Comparison of ENCODE assay signal across 23 cellular contexts in the genomic region with DNA sequence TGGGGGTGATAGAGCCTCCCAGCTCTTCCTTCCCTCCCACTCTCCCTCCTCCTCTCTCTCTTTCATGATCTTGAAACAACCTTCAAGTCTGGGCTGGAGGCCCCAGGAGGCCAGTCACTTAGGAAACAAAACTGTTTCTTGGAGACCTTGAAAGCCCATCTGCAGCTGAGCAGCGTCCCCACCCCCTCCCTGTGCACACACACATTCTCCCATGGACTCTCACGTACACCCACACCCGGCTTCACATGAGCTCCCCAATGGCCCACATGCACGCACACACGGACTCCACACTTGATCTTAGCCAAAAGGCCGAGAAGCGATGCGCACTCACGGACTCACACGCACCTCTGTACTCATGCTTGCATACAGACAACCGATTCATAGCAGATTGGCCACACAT. TPM values are rescaled to one million over a fixed set of nuclear protein-coding genes. Genes with fewer than 3 reads are reported as not detected.
DNase-seq lines count a peak whose midpoint lies in the region; ATAC-seq and TF ChIP-seq lines count a peak whose summit lies in the region.
"Had no signal": no experiment of that assay in that cellular context is flagged by ENCODE, and none has a peak within 500 bp of the region (broad histone marks: within the 10 kb centered on the region; RNA-seq: fewer than 3 reads in every experiment).

No MANE protein-coding gene starts in this region.

- no peak overlapping the region for H2BK5ac ChIP-seq in trophoblast cell (ENCODE audit: low read depth, low read length, poor library complexity)

- H3K14ac ChIP-seq in trophoblast cell (ENCODE audit: low read length), result no peak overlapping the region

- peak overlapping the region in 4 of 11 experiments; percentile 20 to 63 (median 36); a peak in 5 of 22 replicates for H3K27ac ChIP-seq in BLaER1 treated with 17β-estradiol and CSF1 and Interleukin-3, amounts not matched to agents 10 nM and 100 nM
- H3K27ac ChIP-seq in psoas muscle, result peak overlapping the region; percentile 46
- no peak overlapping the region for H3K27ac ChIP-seq in trophoblast cell (ENCODE audit: low read depth, low read length)
- no peak overlapping the region for H3K27ac ChIP-seq in tibial artery
- H3K27ac ChIP-seq: lower lobe of right lung, RWPE1 had no signal

- no peak overlapping the region for H3K18ac ChIP-seq in trophoblast cell (ENCODE audit: low read length)

- no peak overlapping the region for H3K4me3 ChIP-seq in BLaER1 treated with 17β-estradiol and CSF1 and Interleukin-3, amounts not matched to agents 10 nM and 100 nM
- H3K4me3 ChIP-seq in psoas muscle, result no peak overlapping the region
- H3K4me3 ChIP-seq in trophoblast cell (ENCODE audit: low read depth, low read length), result no peak overlapping the region
- no peak overlapping the region for H3K4me3 ChIP-seq in tibial artery
- H3K4me3 ChIP-seq: HAP-1, lower lobe of right lung had no signal

- H4K8ac ChIP-seq in trophoblast cell (ENCODE audit: low read depth, low read length), result no peak overlapping the region

- H3K23ac ChIP-seq in trophoblast cell (ENCODE audit: low read length), result no peak overlapping the region

- H4K20me1 ChIP-seq in BLaER1 treated with 17β-estradiol and CSF1 and Interleukin-3, amounts not matched to agents 10 nM and 100 nM, result no peaks in the 10 kb centered on the region

- H3K36me3 ChIP-seq in BLaER1 treated with 17β-estradiol and CSF1 and Interleukin-3, amounts not matched to agents 10 nM and 100 nM, result no peaks in the 10 kb centered on the region
- H3K36me3 ChIP-seq in psoas muscle (ENCODE audit: insufficient read depth in 1 of 2, low read depth in 1 of 2) (no peaks in the 10 kb centered on the region), trophoblast cell (ENCODE audit: control insufficient read depth in 1 of 2, insufficient read depth in 2 of 2, low read length in 2 of 2) (no peaks in the 10 kb centered on the region), tibial artery (no peaks in the 10 kb centered on the region)
- H3K36me3 ChIP-seq: HAP-1, lower lobe of right lung had no signal

- TF ChIP-seq CTCF in psoas muscle (IDR thresholded peaks at IDR 0.05) (no peak), tibial artery (IDR thresholded peaks at IDR 0.05) (no peak)

- H3K9me3 ChIP-seq in BLaER1 treated with 17β-estradiol and CSF1 and Interleukin-3, amounts not matched to agents 10 nM and 100 nM (replicated peaks in 1 of 11), result no peaks in the 10 kb centered on the region
- no peaks in the 10 kb centered on the region for H3K9me3 ChIP-seq in T-helper 17 cell (ENCODE audit: control insufficient read depth, low read length, poor library complexity, severe bottlenecking)
- no peaks in the 10 kb centered on the region for H3K9me3 ChIP-seq in psoas muscle
- H3K9me3 ChIP-seq in trophoblast cell (ENCODE audit: insufficient read depth, low read depth, low read length), result peaks cover 3% of the 10 kb centered on the region
- no peaks in the 10 kb centered on the region for H3K9me3 ChIP-seq in tibial artery
- H3K9me3 ChIP-seq: HAP-1, lower lobe of right lung had no signal

- H4K91ac ChIP-seq in trophoblast cell (ENCODE audit: low read depth, low read length), result no peak overlapping the region

- 60 to 78% (median 72%) methylated on average over 11 of the region's 11 CpGs for WGBS in psoas muscle, 3 donors
- WGBS in trophoblast cell (ENCODE audit: extremely low coverage, insufficient coverage, insufficient read length), result no CpG with 5 or more reads among the region's 11 CpGs

- no peak overlapping the region for H3K4ac ChIP-seq in trophoblast cell (ENCODE audit: low read depth, low read length)

- H3K27me3 ChIP-seq in BLaER1 treated with 17β-estradiol and CSF1 and Interleukin-3, amounts not matched to agents 10 nM and 100 nM, result no peaks in the 10 kb centered on the region
- H3K27me3 ChIP-seq in psoas muscle (ENCODE audit: insufficient read depth in 3 of 3, low read length in 2 of 3), result no peaks in the 10 kb centered on the region
- H3K27me3 ChIP-seq in trophoblast cell (ENCODE audit: insufficient read depth, low read length), result no peaks in the 10 kb centered on the region
- H3K27me3 ChIP-seq in tibial artery, result no peaks in the 10 kb centered on the region

- no peak overlapping the region for H2BK120ac ChIP-seq in trophoblast cell (ENCODE audit: insufficient read depth, low read length, poor library complexity)

- no peak overlapping the region for H4K12ac ChIP-seq in trophoblast cell (ENCODE audit: low read depth, low read length)

- H3K27me3 Mint-ChIP-seq in T-helper 17 cell, result peaks cover 55% of the 10 kb centered on the region

- intact Hi-C loops in psoas muscle (cut with DNase I) (loop anchor here in 1 of 2 donors (5.0 kb wide), 1 partner anchor 60 kb away; no protein-coding TSS in a partner anchor), tibial artery (cut with DNase I; ENCODE audit: low total_unique reads) (no loop called here)

- H2BK12ac ChIP-seq in trophoblast cell (ENCODE audit: low read length), result no peak overlapping the region

- H3K4me1 Mint-ChIP-seq in T-helper 17 cell, result peaks cover 10% of the 10 kb centered on the region
- H3K4me1 Mint-ChIP-seq: CD8-positive, alpha-beta memory T cell had no signal

- H3K4me1 ChIP-seq in BLaER1 treated with 17β-estradiol and CSF1 and Interleukin-3, amounts not matched to agents 10 nM and 100 nM, result peaks cover 0 to 70% (median 40%) of the 10 kb centered on the region in 10 experiments; a peak in 16 of 20 replicates
- peaks cover 35% of the 10 kb centered on the region for H3K4me1 ChIP-seq in psoas muscle
- H3K4me1 ChIP-seq in trophoblast cell (ENCODE audit: control insufficient read depth in 1 of 2, insufficient read depth in 2 of 2, low read length in 2 of 2), result peaks cover 0 to 1% of the 10 kb centered on the region in 2 experiments
- H3K4me1 ChIP-seq in tibial artery, result peaks cover 0 to 55% (median 32%) of the 10 kb centered on the region in 4 donors
- H3K4me1 ChIP-seq: HAP-1, lower lobe of right lung had no signal

- peaks cover 3% of the 10 kb centered on the region for H3K36me3 Mint-ChIP-seq in T-helper 17 cell (ENCODE audit: low read depth)
- H3K36me3 Mint-ChIP-seq: CD8-positive, alpha-beta memory T cell; WTC11 had no signal

- H3K79me1 ChIP-seq in trophoblast cell (ENCODE audit: low read length), result no peaks in the 10 kb centered on the region

- peak overlapping the region in 3 of 11 experiments; percentile 21 to 29 (median 21); a peak in 3 of 22 replicates for H3K9ac ChIP-seq in BLaER1 treated with 17β-estradiol and CSF1 and Interleukin-3, amounts not matched to agents 10 nM and 100 nM
- no peak overlapping the region for H3K9ac ChIP-seq in trophoblast cell (ENCODE audit: low read length)

- peak overlapping the region in 10 of 11 experiments; percentile 22 to 78 (median 70); a peak in 20 of 22 replicates for H3K4me2 ChIP-seq in BLaER1 treated with 17β-estradiol and CSF1 and Interleukin-3, amounts not matched to agents 10 nM and 100 nM
- no peak overlapping the region for H3K4me2 ChIP-seq in trophoblast cell (ENCODE audit: low read length)

- no peak for ATAC-seq in T-helper 17 cell
- no peak for ATAC-seq in psoas muscle
- ATAC-seq: lower lobe of right lung, WTC11 had no signal

- no peak overlapping the region for H3K4me3 Mint-ChIP-seq in T-helper 17 cell
- H3K4me3 Mint-ChIP-seq: activated naive CD8-positive, alpha-beta T cell treated with anti-CD3 and anti-CD28 coated beads, Interleukin-2, amount 50 U/mL, for 24 hours; CD8-positive, alpha-beta memory T cell; WTC11 had no signal

- H2AFZ ChIP-seq in trophoblast cell (ENCODE audit: insufficient read depth, low read length, poor library complexity), result no peak overlapping the region

- no peak overlapping the region for H2AK5ac ChIP-seq in trophoblast cell (ENCODE audit: low read length)

- H3K79me2 ChIP-seq in trophoblast cell (ENCODE audit: control insufficient read depth, insufficient read depth, low read length, poor library complexity), result no peaks in the 10 kb centered on the region

- no peak for DNase-seq in T-helper 17 cell
- peak; percentile 31 for DNase-seq in globus pallidus (ENCODE audit: low spot score)
- no peak for DNase-seq in psoas muscle
- no peak for DNase-seq in trophoblast cell
- DNase-seq in tibial artery, result no peak
- no peak for DNase-seq in NK-92 treated with Interleukin-12 subunit alpha and Interleukin-12 subunit beta, amount 100 ng/mL, for 24 hours (lab: John Stamatoyannopoulos, UW)
- DNase-seq: activated CD4-positive, alpha-beta T cell treated with anti-CD3 and anti-CD28 coated beads, Interleukin-2, amount 50 U/mL, for 4 hours; activated CD8-positive, alpha-beta memory T cell treated with anti-CD3 and anti-CD28 coated beads, Interleukin-2, amount 50 U/mL, for 48 hours; activated naive CD8-positive, alpha-beta T cell treated with anti-CD3 and anti-CD28 coated beads, Interleukin-2, amount 50 U/mL, for 24 hours; CD8-positive, alpha-beta memory T cell; GDM1; head of caudate nucleus; IMR-90; lower lobe of right lung; NCI-H2081 treated with DMSO at 0.1 percent for 48 hours; NCI-H510A treated with DMSO at 0.1 percent for 48 hours; occipital lobe had no signal

- peak overlapping the region; percentile 43 for H3K27ac Mint-ChIP-seq in T-helper 17 cell
- H3K27ac Mint-ChIP-seq: activated naive CD8-positive, alpha-beta T cell treated with anti-CD3 and anti-CD28 coated beads, Interleukin-2, amount 50 U/mL, for 24 hours; activated T-helper 2 cell treated with anti-CD3 and anti-CD28 coated beads, Interferon-gamma antibody, Interleukin-2, Interleukin-4, amounts not matched to agents 10 μg/mL and 5 μg/mL and 100 μg/mL, durations not matched to agents 14 hours and 24 hours and 36 hours; WTC11 had no signal

RNA-seq across cellular contexts. Expression of a gene that starts 3.2 kb away (rescaled TPM):
- not detected for total RNA-seq in T-helper 17 cell
- total RNA-seq in psoas muscle, result 1,000 to 10,000 TPM in 1 of 4 donors, 100 to 1,000 TPM in 3; 523 to 1,040 (median 587) TPM
- 100 to 1,000 TPM in 2 of 3 donors, 10 to 100 TPM in 1; 52.5 to 194 (median 162) TPM for polyA plus RNA-seq in psoas muscle
- not detected in 2 replicates for polyA plus RNA-seq in trophoblast cell (2013)
- total RNA-seq: activated T-helper 2 cell treated with anti-CD3 and anti-CD28 coated beads, Interferon-gamma antibody, Interleukin-2, Interleukin-4, amounts not matched to agents 10 μg/mL and 5 μg/mL and 100 μg/mL, durations not matched to agents 14 hours and 24 hours and 36 hours; CD8-positive, alpha-beta memory T cell; M059J had no signal
- polyA plus RNA-seq: CD8-positive, alpha-beta memory T cell had no signal

RNA-seq across cellular contexts. Expression of a gene that starts 14.0 kb away (rescaled TPM):
- total RNA-seq in T-helper 17 cell (10 to 100 TPM; 29.3 to 36.8 TPM), psoas muscle (1 to 10 TPM; 4.3 to 8.6 (median 6.4) TPM)
- 1 to 10 TPM; 4.9 to 6.5 (median 6.4) TPM for polyA plus RNA-seq in psoas muscle
- polyA plus RNA-seq in trophoblast cell (2013), result 15.2 and 17.0 TPM in 2 replicates

RNA-seq across cellular contexts. Expression of a gene that starts 31.0 kb away (rescaled TPM):
- not detected for total RNA-seq in T-helper 17 cell
- total RNA-seq in psoas muscle, result not detected
- polyA plus RNA-seq in psoas muscle, result under 1 TPM in 2 of 3 donors, not detected in 1; 0.01 to 0.04 TPM
- not detected in 2 replicates for polyA plus RNA-seq in trophoblast cell (2013)
- total RNA-seq: activated T-helper 2 cell treated with anti-CD3 and anti-CD28 coated beads, Interferon-gamma antibody, Interleukin-2, Interleukin-4, amounts not matched to agents 10 μg/mL and 5 μg/mL and 100 μg/mL, durations not matched to agents 14 hours and 24 hours and 36 hours; IMR-90; lower lobe of right lung; M059J had no signal
- polyA plus RNA-seq: CD8-positive, alpha-beta memory T cell; IMR-90 had no signal

RNA-seq across cellular contexts. Expression of a gene that starts 39.0 kb away (rescaled TPM):
- total RNA-seq in T-helper 17 cell (under 1 TPM in 1 of 2 donors, not detected in 1; 0.27 TPM), psoas muscle (1 to 10 TPM in 1 of 4 donors, under 1 TPM in 3; 0.07 to 2.0 (median 0.38) TPM)
- 1 to 10 TPM in 1 of 3 donors, under 1 TPM in 2; 0.03 to 1.3 (median 0.13) TPM for polyA plus RNA-seq in psoas muscle
- 27.2 and 30.9 TPM in 2 replicates for polyA plus RNA-seq in trophoblast cell (2013)
- total RNA-seq: CD8-positive, alpha-beta memory T cell; IMR-90; M059J had no signal
- polyA plus RNA-seq: CD8-positive, alpha-beta memory T cell; IMR-90 had no signal

RNA-seq across cellular contexts. Expression of a gene that starts 42.4 kb away (rescaled TPM):
- not detected for total RNA-seq in T-helper 17 cell
- total RNA-seq in psoas muscle, result under 1 TPM in 2 of 4 donors, not detected in 2; 0.08 to 0.09 TPM
- polyA plus RNA-seq in psoas muscle, result under 1 TPM in 2 of 3 donors, not detected in 1; 0.01 to 0.03 TPM
- 0.08 and 0.14 TPM in 2 replicates for polyA plus RNA-seq in trophoblast cell (2013)
- total RNA-seq: activated T-helper 2 cell treated with anti-CD3 and anti-CD28 coated beads, Interferon-gamma antibody, Interleukin-2, Interleukin-4, amounts not matched to agents 10 μg/mL and 5 μg/mL and 100 μg/mL, durations not matched to agents 14 hours and 24 hours and 36 hours; IMR-90; M059J had no signal
- polyA plus RNA-seq: CD8-positive, alpha-beta memory T cell; IMR-90 had no signal

Comparison
In these comparisons a context has a peak if more than half of its experiments do, and no peak if none do; other contexts are left out.
1. RNA of a gene that starts 3.2 kb away (total RNA-seq): 523 to 1,040 TPM in psoas muscle; not detected in T-helper 17 cell; every median in the first group is over 100 times any median in the second.